In genomic region chr1:235749755-235750300, GRCh38 we compare ENCODE assay signal across 34 cellular contexts.
DNase-seq lines count a peak whose midpoint lies in the region; ATAC-seq, FAIRE-seq and TF ChIP-seq lines count a peak whose summit lies in the region.
"Had no signal": no experiment of that assay in that cellular context is flagged by ENCODE, and none has a peak within 500 bp of the region (broad histone marks: within the 10 kb centered on the region; RNA-seq: fewer than 3 reads in every experiment).

No MANE protein-coding gene starts in this region.

- no peaks in the 10 kb centered on the region for H3K9me3 ChIP-seq in T-helper 17 cell (ENCODE audit: control insufficient read depth, low read length, poor library complexity, severe bottlenecking)
- H3K9me3 ChIP-seq in endodermal cell (ENCODE audit: control insufficient read depth, low read length), result no peaks in the 10 kb centered on the region
- H3K9me3 ChIP-seq in uterus, result no peaks in the 10 kb centered on the region
- H3K9me3 ChIP-seq: heart left ventricle, MG63, upper lobe of right lung had no signal

- H3K36me3 ChIP-seq in endodermal cell (ENCODE audit: control insufficient read depth, insufficient read depth, low read length) (no peaks in the 10 kb centered on the region), uterus (no peaks in the 10 kb centered on the region)

- H3K27me3 ChIP-seq in endodermal cell (ENCODE audit: control insufficient read depth, insufficient read depth, low read length, poor library complexity, severe bottlenecking) (no peaks in the 10 kb centered on the region), uterus (no peaks in the 10 kb centered on the region)
- H3K27me3 ChIP-seq: heart left ventricle, MG63, upper lobe of right lung had no signal

- H3K36me3 Mint-ChIP-seq in T-helper 17 cell (ENCODE audit: low read depth) (peaks cover 9% of the 10 kb centered on the region), endodermal cell (ENCODE audit: low read depth) (no peaks in the 10 kb centered on the region), memory B cell (peaks cover 20% of the 10 kb centered on the region)

- H3K4me3 ChIP-seq in endodermal cell (ENCODE audit: low read length) (peak overlapping the region; percentile 53), uterus (no peak overlapping the region)
- H3K4me3 ChIP-seq: heart left ventricle, K562, lung, MG63, SK-N-MC, upper lobe of right lung had no signal

- DNase-seq in GM18507 (ENCODE audit: extremely low spot score, insufficient read length, low read depth) (no peak), T-helper 17 cell (no peak), endodermal cell (no peak), memory B cell (ENCODE audit: low spot score in 2 of 2) (no peak), NCI-H748 treated with DMSO at 0.1 percent for 48 hours (lab: John Stamatoyannopoulos, UW) (no peak), uterus (no peak)
- DNase-seq: activated CD8-positive, alpha-beta T cell treated with anti-CD3 and anti-CD28 coated beads, Interleukin-2, amount 10 ng/mL, durations not matched to agents 7 days and 5 days; activated naive CD4-positive, alpha-beta T cell treated with anti-CD3 and anti-CD28 coated beads, Interleukin-2, amount 50 U/mL, for 16 hours; C1 segment of cervical spinal cord; DMS79; effector CD8-positive, alpha-beta T cell; foreskin fibroblast; GOT3; heart left ventricle; kidney glomerular epithelial cell; MG63; NCI-H1105 treated with DMSO at 0.1 percent for 48 hours; NCI-H1930; NCI-H524; nephron progenitor cell; NK-92 treated with Interleukin-12 subunit alpha and Interleukin-12 subunit beta, amount 100 ng/mL, for 24 hours; PC-3; stimulated activated naive CD4-positive, alpha-beta T cell; upper lobe of right lung had no signal

- H3K4me3 Mint-ChIP-seq in T-helper 17 cell, result no peak overlapping the region
- peak overlapping the region; percentile 2 for H3K4me3 Mint-ChIP-seq in endodermal cell
- H3K4me3 Mint-ChIP-seq in memory B cell, result no peak overlapping the region
- H3K4me3 Mint-ChIP-seq: activated CD8-positive, alpha-beta T cell treated with anti-CD3 and anti-CD28 coated beads, Interleukin-2, amount 10 ng/mL, durations not matched to agents 7 days and 5 days; activated T-helper 17 cell treated with anti-CD3 and anti-CD28 coated beads, Interleukin-2, amount 50 U/mL, for 72 hours; nephron progenitor cell; T-helper 1 cell treated with Interleukin-12 subunit alpha and Interleukin-12 subunit beta and Interleukin-4 antibody, amounts not matched to agents 30 μg/mL and 1 μg/mL, for 36 hours had no signal

- peaks cover 2% of the 10 kb centered on the region for H3K4me1 Mint-ChIP-seq in T-helper 17 cell
- peaks cover 21% of the 10 kb centered on the region for H3K4me1 Mint-ChIP-seq in endodermal cell
- H3K4me1 Mint-ChIP-seq in memory B cell, result no peaks in the 10 kb centered on the region
- H3K4me1 Mint-ChIP-seq: activated T-helper 17 cell treated with anti-CD3 and anti-CD28 coated beads, Interleukin-2, amount 50 U/mL, for 72 hours; nephron progenitor cell had no signal

- H3K4me1 ChIP-seq in endodermal cell (ENCODE audit: control insufficient read depth, insufficient read depth, low read length), result no peaks in the 10 kb centered on the region
- no peaks in the 10 kb centered on the region for H3K4me1 ChIP-seq in uterus
- H3K4me1 ChIP-seq: heart left ventricle, upper lobe of right lung had no signal

- peak; percentile 79 for FAIRE-seq in GM18507 (lab: Jason Lieb, UNC)
- FAIRE-seq: G401.6, HTR-8/SVneo, K562 had no signal

- H3K9ac ChIP-seq in endodermal cell (ENCODE audit: extremely low read depth, low read length, poor library complexity, severe bottlenecking), result no peak overlapping the region

- ATAC-seq in T-helper 17 cell (no peak), memory B cell (ENCODE audit: low read depth) (no peak), GM19035 (IDR thresholded peaks at IDR 0.05; ENCODE audit: unreplicated experiment) (no peak)
- no peak for ATAC-seq in activated CD4-positive, CD25-positive, alpha-beta regulatory T cell treated with anti-CD3 and anti-CD28 coated beads, Interleukin-2, amount 50 U/mL, for 24 hours
- ATAC-seq: activated CD8-positive, alpha-beta T cell treated with anti-CD3 and anti-CD28 coated beads, Interleukin-2, amount 10 ng/mL, durations not matched to agents 7 days and 5 days; activated T-helper 17 cell treated with anti-CD3 and anti-CD28 coated beads, Interleukin-2, amount 50 U/mL, for 72 hours; esophagus mucosa; heart left ventricle; K562; PC-3; upper lobe of right lung had no signal

- H3K27me3 Mint-ChIP-seq in T-helper 17 cell (no peaks in the 10 kb centered on the region), endodermal cell (ENCODE audit: insufficient read depth) (no peaks in the 10 kb centered on the region), memory B cell (no peaks in the 10 kb centered on the region)
- H3K27me3 Mint-ChIP-seq: activated T-helper 17 cell treated with anti-CD3 and anti-CD28 coated beads, Interleukin-2, amount 50 U/mL, for 72 hours had no signal

- no peak for TF ChIP-seq POLR2A in uterus (IDR thresholded peaks at IDR 0.05)

- no peaks in the 10 kb centered on the region for H3K9me3 Mint-ChIP-seq in endodermal cell
- no peaks in the 10 kb centered on the region for H3K9me3 Mint-ChIP-seq in memory B cell
- H3K9me3 Mint-ChIP-seq: activated T-helper 17 cell treated with anti-CD3 and anti-CD28 coated beads, Interleukin-2, amount 50 U/mL, for 72 hours; nephron progenitor cell; T-helper 1 cell treated with Interleukin-12 subunit alpha and Interleukin-12 subunit beta and Interleukin-4 antibody, amounts not matched to agents 30 μg/mL and 1 μg/mL, for 36 hours had no signal

- no peak overlapping the region for H3K27ac ChIP-seq in endodermal cell (ENCODE audit: low read depth, low read length)
- no peak overlapping the region for H3K27ac ChIP-seq in uterus
- H3K27ac ChIP-seq: heart left ventricle, SK-N-MC, upper lobe of right lung had no signal

- intact Hi-C loops in uterus (cut with DNase I; ENCODE audit: low total_unique reads), result no loop called here

- peak overlapping the region; percentile 49 for H3K27ac Mint-ChIP-seq in T-helper 17 cell
- no peak overlapping the region for H3K27ac Mint-ChIP-seq in endodermal cell
- H3K27ac Mint-ChIP-seq in memory B cell, result peak overlapping the region; percentile 35
- H3K27ac Mint-ChIP-seq: activated T-helper 17 cell treated with anti-CD3 and anti-CD28 coated beads, Interleukin-2, amount 50 U/mL, for 72 hours; nephron progenitor cell; T-helper 1 cell treated with Interleukin-12 subunit alpha and Interleukin-12 subunit beta and Interleukin-4 antibody, amounts not matched to agents 30 μg/mL and 1 μg/mL, for 36 hours had no signal

- TF ChIP-seq CTCF in endodermal cell (conservative IDR thresholded peaks at IDR 0.05), result no peak
- no peak for TF ChIP-seq CTCF in uterus (IDR thresholded peaks at IDR 0.05)

- WGBS in endodermal cell (ENCODE audit: insufficient coverage in 1 of 2, insufficient read length in 1 of 2), 2 experiments, result 70 to 100% methylated on average over 1 of the region's 1 CpG
